20 cellular contexts compared by ENCODE assay signal in the genomic region with DNA sequence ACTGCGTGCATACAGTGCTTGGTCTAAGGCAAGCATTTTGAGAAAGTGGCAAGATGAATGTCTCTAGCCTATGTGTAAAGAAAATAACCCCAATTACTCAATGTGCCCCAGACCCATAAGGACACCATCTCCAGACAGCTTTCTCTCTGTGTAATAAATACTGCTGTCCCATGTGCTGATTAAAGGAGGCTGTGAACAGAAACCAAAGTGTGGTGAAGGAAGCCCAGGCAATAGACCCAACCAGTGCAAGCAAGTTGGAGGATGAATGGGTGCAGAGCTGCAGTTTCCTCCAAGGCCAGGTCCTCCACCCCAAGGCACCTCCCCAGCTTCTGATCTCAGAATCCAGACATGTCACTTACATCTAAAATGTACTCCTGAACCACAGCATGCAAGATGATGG.
A peak's percentile ranks its signal among the peaks of the same experiment; 100 is the strongest.
DNase-seq lines count a peak whose midpoint lies in the region; ATAC-seq and TF ChIP-seq lines count a peak whose summit lies in the region.
"Had no signal": no experiment of that assay in that cellular context is flagged by ENCODE, and none has a peak within 500 bp of the region (broad histone marks: within the 10 kb centered on the region; RNA-seq: fewer than 3 reads in every experiment).

No MANE protein-coding gene starts in this region.

- peaks cover 10% of the 10 kb centered on the region for H3K79me1 ChIP-seq in mesenchymal stem cell (replicated peaks; ENCODE audit: low read length, poor library complexity, severe bottlenecking)

- H3K4me1 ChIP-seq in RWPE2 (ENCODE audit: insufficient read depth, poor library complexity, severe bottlenecking) (peaks cover 63% of the 10 kb centered on the region), mesenchymal stem cell (ENCODE audit: control insufficient read depth, insufficient read depth, low read depth, low read length) (peaks cover 34% of the 10 kb centered on the region), prostate gland (replicated peaks) (no peaks in the 10 kb centered on the region)

- no peak overlapping the region for H3K4me2 ChIP-seq in mesenchymal stem cell (ENCODE audit: low read length, poor library complexity, severe bottlenecking)

- intact Hi-C loops in natural killer cell (cut with micrococcal nuclease) (no loop called here), prostate gland (cut with DNase I) (no loop called here)

- H3K4me1 Mint-ChIP-seq in natural killer cell treated with Interleukin-12 subunit alpha and Interleukin-12 subunit beta and Interleukin-15 and Interleukin-18, amount 100 ng/mL, for 72 hours (ENCODE audit: low read depth in 2 of 2), result peaks cover 40 to 46% of the 10 kb centered on the region in 2 donors
- peaks cover 14 to 40% of the 10 kb centered on the region in 2 donors for H3K4me1 Mint-ChIP-seq in natural killer cell
- H3K4me1 Mint-ChIP-seq: B cell had no signal

- H3K4me3 Mint-ChIP-seq in natural killer cell treated with Interleukin-12 subunit alpha and Interleukin-12 subunit beta and Interleukin-15 and Interleukin-18, amount 100 ng/mL, for 72 hours, result peak overlapping the region; percentile 58
- H3K4me3 Mint-ChIP-seq in natural killer cell, result no peak overlapping the region
- H3K4me3 Mint-ChIP-seq: B cell; CD4-positive, alpha-beta T cell had no signal

- no peak overlapping the region for H3K23ac ChIP-seq in mesenchymal stem cell (ENCODE audit: low read length in 2 of 2)

- H3K4ac ChIP-seq in mesenchymal stem cell (ENCODE audit: low read depth in 1 of 2, low read length in 2 of 2), result no peak overlapping the region

- H3K4me3 ChIP-seq in RWPE2 (ENCODE audit: severe bottlenecking) (no peak overlapping the region), mesenchymal stem cell (ENCODE audit: insufficient read depth in 1 of 2, low read depth in 1 of 2, low read length in 2 of 2) (no peak overlapping the region), prostate gland (no peak overlapping the region)

- H3K27ac ChIP-seq in RWPE2 (ENCODE audit: poor library complexity, severe bottlenecking) (peak overlapping the region; percentile 96), mesenchymal stem cell (ENCODE audit: low read length, poor library complexity, severe bottlenecking) (peak overlapping the region; percentile 97), prostate gland (no peak overlapping the region), caudate nucleus (ENCODE audit: low read depth, low read length) (no peak overlapping the region)

- no peak overlapping the region for H2AFZ ChIP-seq in mesenchymal stem cell (ENCODE audit: low read depth, low read length)

- TF ChIP-seq CTCF in natural killer cell (IDR thresholded peaks at IDR 0.05) (no peak), RWPE2 (IDR thresholded peaks at IDR 0.05; ENCODE audit: poor library complexity, severe bottlenecking) (no peak), prostate gland (IDR thresholded peaks at IDR 0.05) (no peak)

- H3K27me3 ChIP-seq in RWPE2 (ENCODE audit: insufficient read depth, poor library complexity, severe bottlenecking) (no peaks in the 10 kb centered on the region), mesenchymal stem cell (ENCODE audit: control insufficient read depth in 1 of 2, insufficient read depth in 1 of 2, low read length in 2 of 2) (no peaks in the 10 kb centered on the region), prostate gland (replicated peaks; ENCODE audit: insufficient read depth) (no peaks in the 10 kb centered on the region)

- H3K9ac ChIP-seq in mesenchymal stem cell (ENCODE audit: low read length), result no peak overlapping the region

- H4K8ac ChIP-seq in mesenchymal stem cell (ENCODE audit: low read length), result no peak overlapping the region

- peak overlapping the region; percentile 46 for H2BK15ac ChIP-seq in mesenchymal stem cell (ENCODE audit: low read depth, poor library complexity, severe bottlenecking)

- peaks cover 18% of the 10 kb centered on the region for H3K36me3 Mint-ChIP-seq in natural killer cell treated with Interleukin-12 subunit alpha and Interleukin-12 subunit beta and Interleukin-15 and Interleukin-18, amount 100 ng/mL, for 72 hours
- peaks cover 15% of the 10 kb centered on the region for H3K36me3 Mint-ChIP-seq in natural killer cell

- H3K18ac ChIP-seq in mesenchymal stem cell (ENCODE audit: low read depth in 1 of 2, low read length in 2 of 2), result peak overlapping the region; percentile 7 to 34

- peak; percentile 56 to 72 for ATAC-seq in natural killer cell treated with Interleukin-12 subunit alpha and Interleukin-12 subunit beta and Interleukin-15 and Interleukin-18, amount 100 ng/mL, for 72 hours
- no peak for ATAC-seq in natural killer cell
- no peak for ATAC-seq in RWPE2 (ENCODE audit: low read depth)

- peak overlapping the region; percentile 35 for H4K91ac ChIP-seq in mesenchymal stem cell (ENCODE audit: low read length)

- H2BK120ac ChIP-seq in mesenchymal stem cell (ENCODE audit: low read depth, low read length), result no peak overlapping the region

- no peaks in the 10 kb centered on the region for H3K9me3 Mint-ChIP-seq in natural killer cell treated with Interleukin-12 subunit alpha and Interleukin-12 subunit beta and Interleukin-15 and Interleukin-18, amount 100 ng/mL, for 72 hours
- H3K9me3 Mint-ChIP-seq in natural killer cell, result no peaks in the 10 kb centered on the region
- H3K9me3 Mint-ChIP-seq: CD4-positive, alpha-beta T cell had no signal

- H3K14ac ChIP-seq in mesenchymal stem cell (ENCODE audit: low read length in 2 of 2), result no peak overlapping the region

- no peak for DNase-seq in natural killer cell treated with Interleukin-12 subunit alpha and Interleukin-12 subunit beta and Interleukin-15 and Interleukin-18, amount 100 ng/mL, for 72 hours (ENCODE audit: low spot score)
- DNase-seq in natural killer cell (no peak), RWPE2 (ENCODE audit: low spot score) (no peak), mesenchymal stem cell (peak; percentile 60), inferior parietal cortex (ENCODE audit: extremely low spot score) (no peak), Kasumi-1 (lab: John Stamatoyannopoulos, UW) (no peak), prostate gland (ENCODE audit: low spot score) (no peak), caudate nucleus (lab: John Stamatoyannopoulos, UW) (no peak)
- DNase-seq: ACHN; Calu3; CD4-positive, alpha-beta T cell; DMS79; HCEC 1CT; NCI-H1092; NCI-H1694 treated with DMSO at 0.1 percent for 48 hours; NCI-H345; NCI-H526 treated with DMSO at 0.1 percent for 48 hours; NK-92 treated with Interleukin-12 subunit alpha and Interleukin-12 subunit beta, amount 100 ng/mL, for 24 hours; SHP77 had no signal

- TF ChIP-seq POLR2A in prostate gland (IDR thresholded peaks at IDR 0.05), result no peak

- no peak overlapping the region for H2BK5ac ChIP-seq in mesenchymal stem cell (ENCODE audit: low read depth, low read length, poor library complexity, severe bottlenecking)

- H3K27me3 Mint-ChIP-seq in natural killer cell treated with Interleukin-12 subunit alpha and Interleukin-12 subunit beta and Interleukin-15 and Interleukin-18, amount 100 ng/mL, for 72 hours, result no peaks in the 10 kb centered on the region
- no peaks in the 10 kb centered on the region for H3K27me3 Mint-ChIP-seq in natural killer cell (ENCODE audit: low read depth in 2 of 2)
- H3K27me3 Mint-ChIP-seq: B cell; CD4-positive, alpha-beta T cell had no signal

- H3K9me3 ChIP-seq in RWPE2 (ENCODE audit: severe bottlenecking), result no peaks in the 10 kb centered on the region
- H3K9me3 ChIP-seq in mesenchymal stem cell (ENCODE audit: control insufficient read depth, low read length), result no peaks in the 10 kb centered on the region
- no peaks in the 10 kb centered on the region for H3K9me3 ChIP-seq in prostate gland

- H2BK12ac ChIP-seq in mesenchymal stem cell (ENCODE audit: low read length in 2 of 2), result peak overlapping the region; percentile 59 to 73

- peak overlapping the region in 1 of 2 donors; percentile 60 for H3K27ac Mint-ChIP-seq in natural killer cell treated with Interleukin-12 subunit alpha and Interleukin-12 subunit beta and Interleukin-15 and Interleukin-18, amount 100 ng/mL, for 72 hours
- H3K27ac Mint-ChIP-seq in natural killer cell, result no peak overlapping the region
- H3K27ac Mint-ChIP-seq: B cell; CD4-positive, alpha-beta T cell had no signal

- H2AK5ac ChIP-seq in mesenchymal stem cell (ENCODE audit: low read length, severe bottlenecking), result peak overlapping the region; percentile 40

- no CpG with 5 or more reads among the region's 1 CpG for WGBS in mesenchymal stem cell
- 93% methylated on average over 1 of the region's 1 CpG for WGBS in prostate gland

- H3K36me3 ChIP-seq in RWPE2 (ENCODE audit: low read depth) (peaks cover 30% of the 10 kb centered on the region), mesenchymal stem cell (ENCODE audit: control insufficient read depth in 1 of 2, insufficient read depth in 2 of 2, low read depth in 1 of 2, low read length in 2 of 2) (peaks cover 28 to 74% of the 10 kb centered on the region in 2 experiments), prostate gland (no peaks in the 10 kb centered on the region)

Comparison
In these comparisons a context has a peak if more than half of its experiments do, and no peak if none do; other contexts are left out.
1. ATAC-seq: peak in natural killer cell treated with Interleukin-12 subunit alpha and Interleukin-12 subunit beta and Interleukin-15 and Interleukin-18, amount 100 ng/mL, for 72 hours (2 of 2); none in natural killer cell (0 of 3) and RWPE2 (single experiment).
2. H3K27ac ChIP-seq: peak in RWPE2 (single experiment) and mesenchymal stem cell (single experiment); none in prostate gland (0 of 2) and caudate nucleus (single experiment).